ENCODE assay signal across 14 cellular contexts in genomic region chr13:82010780-82011179, GRCh38.
"Had no signal": no experiment of that assay in that cellular context is flagged by ENCODE, and none has a peak within 500 bp of the region (broad histone marks: within the 10 kb centered on the region; RNA-seq: fewer than 3 reads in every experiment).

No MANE protein-coding gene starts in this region.

- H3K4me3 Mint-ChIP-seq: memory B cell, T-helper 17 cell had no signal

- H3K36me3 Mint-ChIP-seq: memory B cell had no signal

- H3K27me3 Mint-ChIP-seq: memory B cell, T-helper 17 cell had no signal

- H3K4me1 Mint-ChIP-seq: memory B cell, T-helper 17 cell had no signal

- H3K27ac Mint-ChIP-seq: memory B cell, T-helper 17 cell had no signal

- H3K27ac ChIP-seq: brain microvascular endothelial cell, dorsolateral prefrontal cortex, transverse colon had no signal

- H3K4me3 ChIP-seq: dorsolateral prefrontal cortex, transverse colon had no signal

- DNase-seq: activated CD4-positive, alpha-beta T cell treated with anti-CD3 and anti-CD28 coated beads, Interleukin-2, amount 50 U/mL, for 4 hours; activated CD4-positive, CD25-positive, alpha-beta regulatory T cell treated with anti-CD3 and anti-CD28 coated beads, Interleukin-2, amount 50 U/mL, for 72 hours; activated naive CD4-positive, alpha-beta T cell treated with anti-CD3 and anti-CD28 coated beads, Interleukin-2, amount 50 U/mL, for 16 hours; activated T-cell treated with anti-CD3 and anti-CD28 coated beads, Interleukin-2, amount 50 U/mL, for 1 hour; amniotic stem cell; brain microvascular endothelial cell; foreskin fibroblast; head of caudate nucleus; stimulated activated CD4-positive, alpha-beta T cell treated with anti-CD3 and anti-CD28 coated beads, Interleukin-12 subunit alpha, Interleukin-12 subunit beta, amount 100 ng/mL, for 4 hours; stimulated activated naive CD4-positive, alpha-beta T cell; T-helper 17 cell; transverse colon had no signal

- H3K9me3 ChIP-seq: transverse colon had no signal

- H3K36me3 ChIP-seq: brain microvascular endothelial cell, transverse colon had no signal
